Comparison of ENCODE assay signal across 8 cellular contexts in genomic region chr15:88331291-88331690, GRCh38.
A peak's percentile ranks its signal among the peaks of the same experiment; 100 is the strongest.
DNase-seq lines count a peak whose midpoint lies in the region; ATAC-seq and TF ChIP-seq lines count a peak whose summit lies in the region.

No MANE protein-coding gene starts in this region.

- no peak for ATAC-seq in GM21381 (IDR thresholded peaks at IDR 0.05; ENCODE audit: unreplicated experiment)
- no peak for ATAC-seq in HG03442 (IDR thresholded peaks at IDR 0.05; ENCODE audit: unreplicated experiment)

- peak; percentile 67 for TF ChIP-seq CTCF in GM13977 (IDR thresholded peaks at IDR 0.05; ENCODE audit: extremely low read depth, insufficient read depth, missing control alignments)

- in situ Hi-C loops in GM13977 (cut with MboI; ENCODE audit: low pct_unique_long_range_greater_than_20kb, low sequenced_read_pairs, unreplicated experiment) = no loop called here

- DNase-seq in AG20443 (ENCODE audit: low spot score) (peak; percentile 51), GM13977 (ENCODE audit: low spot score) (peak; percentile 68), HuH-7.5 (ENCODE audit: low spot score) (peak; percentile 73), T-helper 9 cell (peak; percentile 8)
- peak; percentile 1 for DNase-seq in effector CD8-positive, alpha-beta T cell (lab: John Stamatoyannopoulos, UW)
- peak; percentile 2 to 53 for DNase-seq in stimulated activated CD4-positive, alpha-beta T cell treated with anti-CD3 and anti-CD28 coated beads, Interleukin-12 subunit alpha, Interleukin-12 subunit beta, amount 100 ng/mL, for 24 hours (ENCODE audit: low read depth in 2 of 2)

Comparison
In these comparisons a context has a peak if more than half of its experiments do, and no peak if none do; other contexts are left out.
1. DNase-seq: peak in every context shown above with its lines; median percentile 73 in HuH-7.5; 68 in GM13977; 51 in AG20443; 28 in stimulated activated CD4-positive, alpha-beta T cell treated with anti-CD3 and anti-CD28 coated beads, Interleukin-12 subunit alpha, Interleukin-12 subunit beta, amount 100 ng/mL, for 24 hours; 8 in T-helper 9 cell; 1 in effector CD8-positive, alpha-beta T cell.